ENCODE assay signal across 17 cellular contexts in the genomic region with DNA sequence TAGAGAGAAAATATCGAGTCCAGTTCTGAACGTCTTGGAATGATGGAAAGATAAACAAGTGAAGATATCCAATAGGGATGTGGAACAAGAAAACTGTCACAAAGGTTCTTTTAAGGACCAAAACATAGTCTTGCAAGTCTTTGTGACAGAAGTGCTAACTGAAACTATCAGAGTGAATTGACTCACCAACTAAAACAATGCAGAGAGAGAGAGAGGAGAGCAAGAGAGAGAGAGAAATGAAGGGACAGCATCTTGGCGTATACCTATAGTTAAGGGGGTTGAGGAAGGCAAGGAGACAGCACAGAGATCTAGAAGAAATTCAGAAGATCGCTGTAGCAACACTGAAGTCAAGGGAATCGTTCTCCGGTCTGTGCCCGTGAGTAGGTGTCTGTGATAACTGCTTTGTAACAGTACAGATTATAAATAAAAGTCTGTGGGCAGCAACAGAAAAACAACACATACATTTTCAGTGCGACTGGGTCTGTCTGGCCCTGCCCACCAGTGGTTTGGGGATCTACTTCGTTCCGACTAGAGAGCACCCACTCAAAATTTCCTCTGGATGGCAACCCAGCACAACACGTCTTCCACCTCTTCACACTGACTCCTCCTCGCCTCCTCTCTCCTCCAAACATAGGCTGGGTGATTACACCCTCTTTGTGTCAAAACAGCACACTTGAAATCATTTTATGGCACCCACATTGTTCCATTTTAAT. TPM values are rescaled to one million over a fixed set of nuclear protein-coding genes. Genes with fewer than 3 reads are reported as not detected.
DNase-seq lines count a peak whose midpoint lies in the region; ATAC-seq and TF ChIP-seq lines count a peak whose summit lies in the region.
"Had no signal": no experiment of that assay in that cellular context is flagged by ENCODE, and none has a peak within 500 bp of the region (broad histone marks: within the 10 kb centered on the region; RNA-seq: fewer than 3 reads in every experiment).

No MANE protein-coding gene starts in this region.

- DNase-seq in Ammon's horn (ENCODE audit: low spot score) (peak; percentile 57), hippocampal formation (lab: John Stamatoyannopoulos, UW) (peak; percentile 2 to 40), WTC11 (ENCODE audit: low spot score) (no peak), NCI-H1105 (lab: John Stamatoyannopoulos, UW) (no peak)
- DNase-seq in activated CD4-positive, alpha-beta memory T cell treated with anti-CD3 and anti-CD28 coated beads for 36 hours: peak; percentile 67
- DNase-seq: CD8-positive, alpha-beta memory T cell; left colon; naive B cell; NCI-H1436; NCI-H526 had no signal

- POLR2A ChIA-PET in HEK293 (lab: Yijun Ruan, JAX): no interaction called here
- POLR2A ChIA-PET in activated CD4-positive, alpha-beta memory T cell treated with anti-CD3 and anti-CD28 coated beads for 36 hours (lab: Charles Lee): no interaction called here
- POLR2A ChIA-PET in WTC11 (lab: Charles Lee): no interaction called here

- no peak overlapping the region for H3K27ac ChIP-seq in HEK293 (ENCODE audit: extremely low read depth, low read depth, low read length)
- H3K27ac ChIP-seq: thoracic aorta had no signal

- H3K4me3 Mint-ChIP-seq in activated CD4-positive, alpha-beta memory T cell treated with anti-CD3 and anti-CD28 coated beads for 36 hours: peak overlapping the region; percentile 12
- no peak overlapping the region for H3K4me3 Mint-ChIP-seq in WTC11
- H3K4me3 Mint-ChIP-seq: activated naive CD8-positive, alpha-beta T cell; naive B cell had no signal

- peak; percentile 44; the same call in 1 of the 2 replicates for TF ChIP-seq CTCF in HEK293 (tag by site-specific recombination; IDR thresholded peaks at IDR 0.05)
- TF ChIP-seq CTCF in WTC11 (IDR thresholded peaks at IDR 0.05): no peak

- no peaks in the 10 kb centered on the region for H3K9me3 ChIP-seq in HEK293 (ENCODE audit: control insufficient read depth, insufficient read depth, low read depth, low read length)
- H3K9me3 ChIP-seq: thoracic aorta had no signal

- peaks cover 3% of the 10 kb centered on the region for H3K36me3 Mint-ChIP-seq in activated CD4-positive, alpha-beta memory T cell treated with anti-CD3 and anti-CD28 coated beads for 36 hours
- no peaks in the 10 kb centered on the region for H3K36me3 Mint-ChIP-seq in WTC11
- H3K36me3 Mint-ChIP-seq: activated naive CD8-positive, alpha-beta T cell; naive B cell had no signal

- intact Hi-C loops in activated CD4-positive, alpha-beta memory T cell treated with anti-CD3 and anti-CD28 coated beads for 36 hours (cut with micrococcal nuclease): loop anchor here (1.0 to 2.0 kb wide), 2 partner anchors 41 to 98 kb away; no protein-coding TSS in a partner anchor

- no peaks in the 10 kb centered on the region for H3K4me1 ChIP-seq in HEK293 (ENCODE audit: control insufficient read depth, insufficient read depth, low read length)

- peaks cover 32% of the 10 kb centered on the region for H3K4me1 Mint-ChIP-seq in activated CD4-positive, alpha-beta memory T cell treated with anti-CD3 and anti-CD28 coated beads for 36 hours (ENCODE audit: low read depth)
- 0 out of 2 replicates have a peak, but pooled peaks cover 4% of the 10 kb centered on the region for H3K4me1 Mint-ChIP-seq in WTC11

- no peaks in the 10 kb centered on the region for H3K36me3 ChIP-seq in HEK293 (ENCODE audit: control insufficient read depth in 2 of 2, insufficient read depth in 1 of 2, low read length in 2 of 2)
- H3K36me3 ChIP-seq: thoracic aorta had no signal

- no peak overlapping the region for H3K4me3 ChIP-seq in HEK293 (ENCODE audit: low read depth, low read length)
- H3K4me3 ChIP-seq: thoracic aorta had no signal

- H3K27ac Mint-ChIP-seq in activated CD4-positive, alpha-beta memory T cell treated with anti-CD3 and anti-CD28 coated beads for 36 hours: peak overlapping the region; percentile 65
- no peak overlapping the region for H3K27ac Mint-ChIP-seq in WTC11
- H3K27ac Mint-ChIP-seq: activated naive CD8-positive, alpha-beta T cell had no signal

- no peaks in the 10 kb centered on the region for H3K27me3 Mint-ChIP-seq in activated CD4-positive, alpha-beta memory T cell treated with anti-CD3 and anti-CD28 coated beads for 36 hours
- peaks cover 3% of the 10 kb centered on the region; the same call in 1 of the 2 replicates for H3K27me3 Mint-ChIP-seq in WTC11 (ENCODE audit: low read depth)
- H3K27me3 Mint-ChIP-seq: activated naive CD8-positive, alpha-beta T cell; CD8-positive, alpha-beta memory T cell had no signal

- no peak for ATAC-seq in GM18907 (IDR thresholded peaks at IDR 0.05; ENCODE audit: unreplicated experiment)
- ATAC-seq in HG02884 (IDR thresholded peaks at IDR 0.05; ENCODE audit: unreplicated experiment): no peak
- ATAC-seq in WTC11: no peak
- ATAC-seq: left colon, Right ventricle myocardium inferior, sciatic nerve had no signal

- CTCF ChIA-PET in HEK293 (lab: Yijun Ruan, JAX) (interaction anchor here (0.6 kb wide), 1 partner anchor 1048 kb away, joined by 3 read pairs; no protein-coding TSS in a partner anchor), WTC11 (lab: Charles Lee) (no interaction called here)
- CTCF ChIA-PET in activated CD4-positive, alpha-beta memory T cell treated with anti-CD3 and anti-CD28 coated beads for 36 hours (lab: Charles Lee): interaction anchor here (1.4 to 1.6 kb wide), 2 partner anchors 58 to 254 kb away, joined by 3 read pairs; no protein-coding TSS in a partner anchor

- H3K9me3 Mint-ChIP-seq in activated CD4-positive, alpha-beta memory T cell treated with anti-CD3 and anti-CD28 coated beads for 36 hours: no peaks in the 10 kb centered on the region
- H3K9me3 Mint-ChIP-seq in WTC11: no peaks in the 10 kb centered on the region
- H3K9me3 Mint-ChIP-seq: CD8-positive, alpha-beta memory T cell; naive B cell had no signal

TF ChIP-seq in HEK293, 187 proteins besides CTCF, POLR2A, EP300 and RAD21:
- peak; percentile 94 for TF ChIP-seq EGR2 (tag by site-specific recombination; IDR thresholded peaks at IDR 0.05; ENCODE audit: low read depth)
- TF ChIP-seq ZFHX2 (tag by site-specific recombination; conservative IDR thresholded peaks at IDR 0.05): peak; percentile 81
- no peak for TF ChIP-seq ZNF549 (tag by site-specific recombination; IDR thresholded peaks at IDR 0.05)

TF ChIP-seq in WTC11, 78 proteins besides CTCF, POLR2A, EP300 and RAD21 (continues in another document):
- TF ChIP-seq, protein P1, sequence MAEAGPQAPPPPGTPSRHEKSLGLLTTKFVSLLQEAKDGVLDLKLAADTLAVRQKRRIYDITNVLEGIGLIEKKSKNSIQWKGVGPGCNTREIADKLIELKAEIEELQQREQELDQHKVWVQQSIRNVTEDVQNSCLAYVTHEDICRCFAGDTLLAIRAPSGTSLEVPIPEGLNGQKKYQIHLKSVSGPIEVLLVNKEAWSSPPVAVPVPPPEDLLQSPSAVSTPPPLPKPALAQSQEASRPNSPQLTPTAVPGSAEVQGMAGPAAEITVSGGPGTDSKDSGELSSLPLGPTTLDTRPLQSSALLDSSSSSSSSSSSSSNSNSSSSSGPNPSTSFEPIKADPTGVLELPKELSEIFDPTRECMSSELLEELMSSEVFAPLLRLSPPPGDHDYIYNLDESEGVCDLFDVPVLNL (CRISPR knock-in tag; IDR thresholded peaks at IDR 0.05; ENCODE audit: borderline replicate concordance, low read depth): no peak
- TF ChIP-seq SMAD4 (CRISPR knock-in tag; IDR thresholded peaks at IDR 0.05): no peak
- TF ChIP-seq, protein P2, sequence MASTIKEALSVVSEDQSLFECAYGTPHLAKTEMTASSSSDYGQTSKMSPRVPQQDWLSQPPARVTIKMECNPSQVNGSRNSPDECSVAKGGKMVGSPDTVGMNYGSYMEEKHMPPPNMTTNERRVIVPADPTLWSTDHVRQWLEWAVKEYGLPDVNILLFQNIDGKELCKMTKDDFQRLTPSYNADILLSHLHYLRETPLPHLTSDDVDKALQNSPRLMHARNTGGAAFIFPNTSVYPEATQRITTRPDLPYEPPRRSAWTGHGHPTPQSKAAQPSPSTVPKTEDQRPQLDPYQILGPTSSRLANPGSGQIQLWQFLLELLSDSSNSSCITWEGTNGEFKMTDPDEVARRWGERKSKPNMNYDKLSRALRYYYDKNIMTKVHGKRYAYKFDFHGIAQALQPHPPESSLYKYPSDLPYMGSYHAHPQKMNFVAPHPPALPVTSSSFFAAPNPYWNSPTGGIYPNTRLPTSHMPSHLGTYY (CRISPR knock-in tag; IDR thresholded peaks at IDR 0.05): no peak
- no peak for TF ChIP-seq SP1 (CRISPR knock-in tag; conservative IDR thresholded peaks at IDR 0.05)
- TF ChIP-seq, protein P3, sequence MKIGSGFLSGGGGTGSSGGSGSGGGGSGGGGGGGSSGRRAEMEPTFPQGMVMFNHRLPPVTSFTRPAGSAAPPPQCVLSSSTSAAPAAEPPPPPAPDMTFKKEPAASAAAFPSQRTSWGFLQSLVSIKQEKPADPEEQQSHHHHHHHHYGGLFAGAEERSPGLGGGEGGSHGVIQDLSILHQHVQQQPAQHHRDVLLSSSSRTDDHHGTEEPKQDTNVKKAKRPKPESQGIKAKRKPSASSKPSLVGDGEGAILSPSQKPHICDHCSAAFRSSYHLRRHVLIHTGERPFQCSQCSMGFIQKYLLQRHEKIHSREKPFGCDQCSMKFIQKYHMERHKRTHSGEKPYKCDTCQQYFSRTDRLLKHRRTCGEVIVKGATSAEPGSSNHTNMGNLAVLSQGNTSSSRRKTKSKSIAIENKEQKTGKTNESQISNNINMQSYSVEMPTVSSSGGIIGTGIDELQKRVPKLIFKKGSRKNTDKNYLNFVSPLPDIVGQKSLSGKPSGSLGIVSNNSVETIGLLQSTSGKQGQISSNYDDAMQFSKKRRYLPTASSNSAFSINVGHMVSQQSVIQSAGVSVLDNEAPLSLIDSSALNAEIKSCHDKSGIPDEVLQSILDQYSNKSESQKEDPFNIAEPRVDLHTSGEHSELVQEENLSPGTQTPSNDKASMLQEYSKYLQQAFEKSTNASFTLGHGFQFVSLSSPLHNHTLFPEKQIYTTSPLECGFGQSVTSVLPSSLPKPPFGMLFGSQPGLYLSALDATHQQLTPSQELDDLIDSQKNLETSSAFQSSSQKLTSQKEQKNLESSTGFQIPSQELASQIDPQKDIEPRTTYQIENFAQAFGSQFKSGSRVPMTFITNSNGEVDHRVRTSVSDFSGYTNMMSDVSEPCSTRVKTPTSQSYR (CRISPR knock-in tag; IDR thresholded peaks at IDR 0.05): no peak
- TF ChIP-seq, protein P4, sequence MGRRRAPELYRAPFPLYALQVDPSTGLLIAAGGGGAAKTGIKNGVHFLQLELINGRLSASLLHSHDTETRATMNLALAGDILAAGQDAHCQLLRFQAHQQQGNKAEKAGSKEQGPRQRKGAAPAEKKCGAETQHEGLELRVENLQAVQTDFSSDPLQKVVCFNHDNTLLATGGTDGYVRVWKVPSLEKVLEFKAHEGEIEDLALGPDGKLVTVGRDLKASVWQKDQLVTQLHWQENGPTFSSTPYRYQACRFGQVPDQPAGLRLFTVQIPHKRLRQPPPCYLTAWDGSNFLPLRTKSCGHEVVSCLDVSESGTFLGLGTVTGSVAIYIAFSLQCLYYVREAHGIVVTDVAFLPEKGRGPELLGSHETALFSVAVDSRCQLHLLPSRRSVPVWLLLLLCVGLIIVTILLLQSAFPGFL (CRISPR knock-in tag; IDR thresholded peaks at IDR 0.05; ENCODE audit: borderline replicate concordance): no peak
- no peak for TF ChIP-seq TEAD4 (CRISPR knock-in tag; IDR thresholded peaks at IDR 0.05)

RNA-seq across cellular contexts. Expression of a gene that starts 4.8 kb away (rescaled TPM):
- 10 to 100 TPM; 57.7 to 58.5 TPM for total RNA-seq in activated CD4-positive, alpha-beta memory T cell treated with anti-CD3 and anti-CD28 coated beads for 36 hours
- total RNA-seq in WTC11 (2021): 41.6 to 47.9 TPM (median 44.3 TPM) in 3 replicates

Comparison
In these comparisons a context has a peak if more than half of its experiments do, and no peak if none do; other contexts are left out.
1. DNase-seq: peak in Ammon's horn (single experiment), activated CD4-positive, alpha-beta memory T cell treated with anti-CD3 and anti-CD28 coated beads for 36 hours (single experiment) and hippocampal formation (2 of 2); none in WTC11 (single experiment) and NCI-H1105 (single experiment).